ENCODE assay signal across 18 cellular contexts in genomic region chr1:228884615-228885566, GRCh38.
"Had no signal": no experiment of that assay in that cellular context is flagged by ENCODE, and none has a peak within 500 bp of the region (broad histone marks: within the 10 kb centered on the region; RNA-seq: fewer than 3 reads in every experiment).

No MANE protein-coding gene starts in this region.

- ATAC-seq: naive thymus-derived CD4-positive, alpha-beta T cell; T-cell had no signal

- H3K4me1 ChIP-seq: right atrium auricular region, spleen, suprapubic skin had no signal

- H3K27me3 ChIP-seq: neutrophil, right atrium auricular region, spleen, suprapubic skin had no signal

- H3K27ac ChIP-seq: epithelial cell of prostate, neutrophil, right atrium auricular region, spleen, suprapubic skin, WERI-Rb-1 had no signal

- DNase-seq: activated CD4-positive, alpha-beta T cell treated with anti-CD3 and anti-CD28 coated beads for 4 hours; activated naive CD4-positive, alpha-beta T cell treated with anti-CD3 and anti-CD28 coated beads for 36 hours; activated T-cell treated with anti-CD3 and anti-CD28 coated beads for 4 hours; caudate nucleus; effector memory CD4-positive, alpha-beta T cell; hypothalamus; naive thymus-derived CD4-positive, alpha-beta T cell; stimulated activated CD4-positive, alpha-beta T cell treated with anti-CD3 and anti-CD28 coated beads, Interleukin-1b, Interleukin-23, amount 100 ng/mL, for 48 hours; stimulated activated naive CD4-positive, alpha-beta T cell treated with Interleukin-2 at 50 U/mL for 16 hours; T-cell; T1000; WERI-Rb-1 had no signal

- H3K9me3 ChIP-seq: neutrophil, suprapubic skin had no signal

- H3K36me3 ChIP-seq: neutrophil, right atrium auricular region, spleen, suprapubic skin, WERI-Rb-1 had no signal

- H3K4me3 ChIP-seq: lung, right atrium auricular region, spleen, suprapubic skin had no signal
